ENCODE assay signal across 25 cellular contexts in the genomic region with DNA sequence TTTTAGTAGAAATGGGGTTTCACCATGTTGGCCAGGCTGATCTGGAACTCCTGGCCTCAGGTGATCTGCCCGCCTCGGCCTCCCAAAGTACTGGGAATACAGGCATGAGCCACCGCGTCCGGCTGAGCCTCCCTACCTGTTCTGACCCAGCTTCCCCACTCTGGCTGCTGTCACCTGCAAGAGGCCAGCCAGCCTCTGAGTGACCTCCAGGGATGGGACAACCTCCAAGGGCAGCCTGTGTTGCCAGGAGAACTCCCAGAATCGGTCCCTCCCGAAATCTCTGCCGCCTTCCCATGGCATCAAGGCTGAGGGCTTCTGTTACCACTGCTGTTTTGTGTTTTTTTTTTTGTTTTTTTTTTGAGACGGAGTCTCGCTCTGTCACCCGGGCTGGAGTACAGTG. TPM values are rescaled to one million over a fixed set of nuclear protein-coding genes. Genes with fewer than 3 reads are reported as not detected.
DNase-seq lines count a peak whose midpoint lies in the region; ATAC-seq and TF ChIP-seq lines count a peak whose summit lies in the region.
"Had no signal": no experiment of that assay in that cellular context is flagged by ENCODE, and none has a peak within 500 bp of the region (broad histone marks: within the 10 kb centered on the region; RNA-seq: fewer than 3 reads in every experiment).

No MANE protein-coding gene starts in this region.

- intact Hi-C loops in dorsolateral prefrontal cortex (cut with DNase I) (no loop called here), prostate gland (cut with DNase I) (no loop called here), posterior cingulate gyrus (cut with DNase I) (no loop called here), sciatic nerve (cut with DNase I) (no loop called here)

- no peaks in the 10 kb centered on the region for H3K36me3 ChIP-seq in prostate gland
- H3K36me3 ChIP-seq: HAP-1 had no signal

- 91% methylated on average over 11 of the region's 11 CpGs for WGBS in prostate gland

- in situ Hi-C loops in G401 (cut with HindIII; ENCODE audit: low sequenced_read_pairs), result no loop called here

- H3K27me3 ChIP-seq in dorsolateral prefrontal cortex, result no peaks in the 10 kb centered on the region
- no peaks in the 10 kb centered on the region for H3K27me3 ChIP-seq in prostate gland (replicated peaks; ENCODE audit: insufficient read depth)
- H3K27me3 ChIP-seq: BLaER1 treated with 17β-estradiol and CSF1 and Interleukin-3, amounts not matched to agents 10 nM and 100 nM had no signal

- no peaks in the 10 kb centered on the region for H3K4me1 ChIP-seq in prostate gland (replicated peaks)
- H3K4me1 ChIP-seq: A549, Caco-2 had no signal

- no peaks in the 10 kb centered on the region for H3K9me3 ChIP-seq in prostate gland
- H3K9me3 ChIP-seq: A549; BLaER1 treated with 17β-estradiol and CSF1 and Interleukin-3, amounts not matched to agents 10 nM and 100 nM; Caco-2; HAP-1; SK-N-SH had no signal

- ATAC-seq in HG03342 (IDR thresholded peaks at IDR 0.05; ENCODE audit: unreplicated experiment), result no peak
- no peak for ATAC-seq in sciatic nerve
- ATAC-seq: A549; CD8-positive, alpha-beta T cell had no signal

- CTCF ChIA-PET in RWPE1 (lab: Yijun Ruan, JAX), result interaction anchor here (1.3 kb wide), 1 partner anchor 10 kb away, joined by 4 read pairs; no protein-coding TSS in a partner anchor

- H3K4me3 ChIP-seq in dorsolateral prefrontal cortex (peak overlapping the region in 3 of 59 donors; percentile 1 to 23 (median 10)), prostate gland (no peak overlapping the region)
- H3K4me3 ChIP-seq: A549; BLaER1 treated with 17β-estradiol and CSF1 and Interleukin-3, amounts not matched to agents 10 nM and 100 nM; HAP-1 had no signal

- TF ChIP-seq CTCF in RWPE1 (conservative IDR thresholded peaks at IDR 0.05; ENCODE audit: low read depth) (no peak), dorsolateral prefrontal cortex (IDR thresholded peaks at IDR 0.05 in 54 of 56, conservative IDR thresholded peaks at IDR 0.05 in 2 of 56; ENCODE audit: low read depth in 1 of 56, partially characterized antibody in 56 of 56) (no peak), prostate gland (IDR thresholded peaks at IDR 0.05) (no peak)

- DNase-seq in G401 (ENCODE audit: low spot score) (peak; percentile 31), RWPE1 (ENCODE audit: low spot score) (no peak), dorsolateral prefrontal cortex (peak in 1 of 10 donors; percentile 28), prostate gland (ENCODE audit: low spot score) (no peak), posterior cingulate gyrus (no peak), sciatic nerve (ENCODE audit: low spot score) (no peak), LoVo (ENCODE audit: low spot score) (no peak)
- DNase-seq: AML-193; Caco-2; CD8-positive, alpha-beta T cell; EL; HFFc6; NCI-H1048; NCI-H1694; NCI-H2081; NCI-H2227 treated with DMSO at 0.1 percent for 48 hours; NCI-H526 treated with DMSO at 0.1 percent for 48 hours; RPMI8226; SK-N-SH; SW 1271 had no signal

- no peak for TF ChIP-seq POLR2A in prostate gland (IDR thresholded peaks at IDR 0.05)

- H3K27ac ChIP-seq in RWPE1 (peak overlapping the region; percentile 64), dorsolateral prefrontal cortex (peak overlapping the region in 58 of 59 donors; percentile 14 to 99 (median 82)), prostate gland (peak overlapping the region; percentile 8 to 41)
- H3K27ac ChIP-seq: A549; BLaER1 treated with 17β-estradiol and CSF1 and Interleukin-3, amounts not matched to agents 10 nM and 100 nM; KMS-11 had no signal

- POLR2A ChIA-PET in RWPE1 (lab: Yijun Ruan, JAX; ENCODE audit: low non-redundant PET), result no interaction called here

RNA-seq across cellular contexts. Expression of gene CERS4, which starts 11.3 kb away (rescaled TPM):
- total RNA-seq in G401 (2014; rRNA removed; shearing (Covaris generic)), result 81.1 and 102 TPM in 2 replicates
- 100 to 1,000 TPM in 54 of 120 experiments, 10 to 100 TPM in 66; 53.5 to 155 (median 97.3) TPM for total RNA-seq in dorsolateral prefrontal cortex
- 100 to 1,000 TPM; 170 to 176 TPM for total RNA-seq in prostate gland
- 66.9 TPM for total RNA-seq in sciatic nerve
- total RNA-seq: HFFc6 had no signal

Comparison
In these comparisons a context has a peak if more than half of its experiments do, and no peak if none do; other contexts are left out.
1. H3K27ac ChIP-seq: peak in every context shown above with its lines; median percentile 82 in dorsolateral prefrontal cortex; 64 in RWPE1; 24 in prostate gland.